ENCODE assay signal across 8 cellular contexts in the genomic region with DNA sequence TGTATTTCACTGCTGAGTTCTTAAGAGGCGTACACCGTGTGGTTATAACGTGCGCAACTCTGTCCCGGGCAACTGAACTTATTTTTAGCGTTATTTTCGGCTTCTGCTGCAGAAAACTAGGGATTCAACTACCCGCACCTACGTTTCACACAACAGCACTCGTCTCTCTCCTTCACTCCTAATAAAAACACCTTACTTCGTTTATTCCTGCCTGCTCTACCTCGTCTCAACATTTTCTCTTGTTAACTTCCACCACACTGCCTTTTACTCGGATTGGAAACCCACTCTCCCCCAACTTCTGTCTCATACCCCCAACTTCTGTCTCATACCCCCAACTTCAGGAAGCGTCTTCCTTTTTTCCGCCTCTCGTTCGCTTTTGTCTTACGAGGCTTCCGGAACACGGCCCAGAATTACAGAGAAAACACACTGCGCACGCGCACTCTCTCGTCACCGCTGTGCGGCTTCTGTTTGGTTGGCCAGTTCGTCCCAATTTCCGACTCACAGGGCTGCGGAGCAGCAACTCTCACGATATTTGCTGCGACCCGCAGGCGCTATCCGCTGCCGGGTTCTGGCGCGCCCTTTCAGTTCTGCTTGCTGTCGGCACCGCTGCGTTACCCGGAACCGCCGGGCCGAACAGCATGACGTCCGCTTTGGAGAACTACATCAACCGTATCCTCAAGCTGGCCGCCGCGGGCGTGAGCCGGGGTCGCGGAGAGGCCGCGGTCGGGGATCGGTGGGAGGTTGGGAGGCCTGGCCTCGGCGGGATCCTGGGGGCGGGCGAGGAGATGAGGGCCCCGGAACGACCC. TPM values are rescaled to one million over a fixed set of nuclear protein-coding genes. Genes with fewer than 3 reads are reported as not detected.
DNase-seq lines count a peak whose midpoint lies in the region; ATAC-seq and TF ChIP-seq lines count a peak whose summit lies in the region.

A gene (plus strand): TSS at position 579 of the 806 bp plus-strand sequence. CDS start 60 bp downstream, at position 639.

- peak within 1 kb of the TSS; percentile 97 to 100 (median 99) for H3K27ac Mint-ChIP-seq in CD8-positive, alpha-beta memory T cell

- TF ChIP-seq CTCF in lower lobe of right lung (IDR thresholded peaks at IDR 0.05), result no peak

- H3K9me3 Mint-ChIP-seq in CD8-positive, alpha-beta memory T cell, result no peaks in the 10 kb centered on the region

- peaks cover 43 to 55% (median 51%) of the 10 kb centered on the region in 3 donors for H3K4me1 Mint-ChIP-seq in CD8-positive, alpha-beta memory T cell

- peak within 1 kb of the TSS; percentile 90 to 99 (median 97) for H3K4me3 Mint-ChIP-seq in CD8-positive, alpha-beta memory T cell

- peak; percentile 97 for ATAC-seq in GM19468 (IDR thresholded peaks at IDR 0.05; ENCODE audit: extremely low read depth, unreplicated experiment)
- ATAC-seq in lower lobe of right lung, result peak; percentile 99 to 100

- H3K4me3 ChIP-seq in CD8-positive, alpha-beta memory T cell (ENCODE audit: low read length), result peak within 1 kb of the TSS; percentile 90
- peak within 1 kb of the TSS; percentile 75 for H3K4me3 ChIP-seq in lower lobe of right lung

- H3K4me1 ChIP-seq in CD8-positive, alpha-beta memory T cell (ENCODE audit: insufficient read depth, low read length), result peaks cover 39% of the 10 kb centered on the region
- peaks cover 38% of the 10 kb centered on the region for H3K4me1 ChIP-seq in lower lobe of right lung

- peaks cover 2 to 36% (median 4%) of the 10 kb centered on the region in 3 donors for H3K36me3 Mint-ChIP-seq in CD8-positive, alpha-beta memory T cell

- H3K27me3 Mint-ChIP-seq in CD8-positive, alpha-beta memory T cell, result no peaks in the 10 kb centered on the region

- H3K27ac ChIP-seq in CD8-positive, alpha-beta memory T cell (ENCODE audit: low read depth, low read length), result peak within 1 kb of the TSS; percentile 95
- peak within 1 kb of the TSS; percentile 90 for H3K27ac ChIP-seq in lower lobe of right lung

- CTCF ChIA-PET in CD8-positive, alpha-beta memory T cell (lab: Charles Lee), result no interaction called here

- intact Hi-C loops in lower lobe of right lung (cut with DNase I), result no loop called here

- POLR2A ChIA-PET in CD8-positive, alpha-beta memory T cell (lab: Charles Lee), result no interaction called here

- no peaks in the 10 kb centered on the region for H3K9me3 ChIP-seq in CD8-positive, alpha-beta memory T cell (ENCODE audit: low read length)
- no peaks in the 10 kb centered on the region for H3K9me3 ChIP-seq in lower lobe of right lung

- DNase-seq in CD8-positive, alpha-beta memory T cell, result peak; percentile 94 to 99 (median 97)
- DNase-seq in HS-5 (ENCODE audit: low read depth) (peak; percentile 89), lower lobe of right lung (peak; percentile 97)
- DNase-seq in NK-92 treated with Interleukin-12 subunit alpha and Interleukin-12 subunit beta, amount 100 ng/mL, for 24 hours (lab: John Stamatoyannopoulos, UW), result peak; percentile 95
- DNase-seq in activated CD8-positive, alpha-beta memory T cell treated with anti-CD3 and anti-CD28 coated beads for 24 hours, result peak; percentile 97
- peak; percentile 95 for DNase-seq in effector CD4-positive, alpha-beta T cell
- DNase-seq in stimulated activated CD4-positive, alpha-beta T cell treated with anti-CD3 and anti-CD28 coated beads, TNF-alpha, amount 100 ng/mL, for 24 hours (ENCODE audit: low read depth in 3 of 3), result peak; percentile 95 to 96 (median 96)

- H3K36me3 ChIP-seq in CD8-positive, alpha-beta memory T cell (ENCODE audit: insufficient read depth, low read length), result peaks cover 11% of the 10 kb centered on the region
- peaks cover 17% of the 10 kb centered on the region for H3K36me3 ChIP-seq in lower lobe of right lung

- no peaks in the 10 kb centered on the region for H3K27me3 ChIP-seq in CD8-positive, alpha-beta memory T cell (ENCODE audit: insufficient read depth, low read length, poor library complexity, severe bottlenecking)
- no peaks in the 10 kb centered on the region for H3K27me3 ChIP-seq in lower lobe of right lung (ENCODE audit: low read depth)

RNA-seq across cellular contexts. Expression of the gene that starts here (rescaled TPM):
- 10 to 100 TPM; 40.7 to 50.3 TPM for total RNA-seq in CD8-positive, alpha-beta memory T cell
- polyA plus RNA-seq in CD8-positive, alpha-beta memory T cell, result 46.9 TPM
- total RNA-seq in lower lobe of right lung, result 25.6 TPM

Comparison
In these comparisons a context has a peak if more than half of its experiments do, and no peak if none do; other contexts are left out.
1. Peak in every context shown above with its lines: DNase-seq, ATAC-seq, H3K4me3 ChIP-seq and H3K27ac ChIP-seq.